In the genomic region with DNA sequence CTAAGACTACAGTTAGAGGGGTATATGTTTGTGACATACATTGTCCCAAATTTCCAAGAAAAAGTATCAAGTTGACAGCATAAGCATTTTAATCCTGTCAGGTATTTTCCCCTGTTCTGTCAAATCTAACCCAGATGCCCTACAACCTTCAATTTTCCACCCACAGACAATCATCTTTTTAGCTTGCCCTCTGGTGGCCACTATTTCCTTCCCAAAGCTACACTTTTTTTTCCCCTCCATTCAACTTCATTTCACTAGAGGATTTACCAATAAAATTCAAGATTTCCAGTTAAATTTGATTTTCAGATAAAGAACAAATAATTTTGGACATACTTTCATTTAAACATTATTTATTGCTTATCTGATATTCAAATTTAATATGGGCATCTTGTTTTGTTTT, we compare ENCODE assay signal across 9 cellular contexts.
A peak's percentile ranks its signal among the peaks of the same experiment; 100 is the strongest.
DNase-seq lines count a peak whose midpoint lies in the region; ATAC-seq, FAIRE-seq and TF ChIP-seq lines count a peak whose summit lies in the region.
"Had no signal": no experiment of that assay in that cellular context is flagged by ENCODE, and none has a peak within 500 bp of the region (broad histone marks: within the 10 kb centered on the region; RNA-seq: fewer than 3 reads in every experiment).

No MANE protein-coding gene starts in this region.

- H3K9me3 ChIP-seq in T-helper 17 cell (ENCODE audit: control insufficient read depth, low read length, poor library complexity, severe bottlenecking) = no peaks in the 10 kb centered on the region
- H3K9me3 ChIP-seq in effector memory CD4-positive, alpha-beta T cell (ENCODE audit: control insufficient read depth, low read length) = no peaks in the 10 kb centered on the region

- no peak for DNase-seq in RWPE1 (ENCODE audit: low spot score)
- DNase-seq in foreskin keratinocyte = peak in 1 of 2 donors; percentile 20
- no peak for DNase-seq in T-helper 17 cell
- DNase-seq in NCI-H2081 treated with DMSO at 0.1 percent for 48 hours (lab: John Stamatoyannopoulos, UW) = no peak
- DNase-seq in effector memory CD4-positive, alpha-beta T cell = no peak
- DNase-seq: activated naive CD8-positive, alpha-beta T cell treated with anti-CD3 and anti-CD28 coated beads, Interleukin-2, amount 10 ng/mL, durations not matched to agents 7 days and 5 days had no signal

- CTCF ChIA-PET in RWPE1 (lab: Yijun Ruan, JAX) = interaction anchor here (0.6 to 1.0 kb wide), 3 partner anchors 19 to 1251 kb away, joined by 3 to 4 read pairs (median 4); no protein-coding TSS in a partner anchor

- no peak overlapping the region for H3K4me3 Mint-ChIP-seq in T-helper 17 cell
- H3K4me3 Mint-ChIP-seq: activated naive CD8-positive, alpha-beta T cell treated with anti-CD3 and anti-CD28 coated beads, Interleukin-2, amount 10 ng/mL, durations not matched to agents 7 days and 5 days had no signal

- TF ChIP-seq CTCF in GM12872 (IDR thresholded peaks at IDR 0.05; ENCODE audit: insufficient read depth, low read depth, low read length) = peak; percentile 31; the same call in 1 of the 3 replicates
- TF ChIP-seq CTCF in RWPE1 (conservative IDR thresholded peaks at IDR 0.05; ENCODE audit: low read depth) = peak; percentile 43
- peak; percentile 62 for TF ChIP-seq CTCF in foreskin keratinocyte (conservative IDR thresholded peaks at IDR 0.05)

- no peaks in the 10 kb centered on the region for H3K27me3 Mint-ChIP-seq in T-helper 17 cell
- H3K27me3 Mint-ChIP-seq: activated naive CD8-positive, alpha-beta T cell treated with anti-CD3 and anti-CD28 coated beads, Interleukin-2, amount 10 ng/mL, durations not matched to agents 7 days and 5 days had no signal

- H3K27me3 ChIP-seq in foreskin keratinocyte = no peaks in the 10 kb centered on the region
- no peaks in the 10 kb centered on the region for H3K27me3 ChIP-seq in effector memory CD4-positive, alpha-beta T cell (replicated peaks; ENCODE audit: control insufficient read depth, insufficient read depth, low read length, poor library complexity, severe bottlenecking)

- peak; percentile 91 for FAIRE-seq in A204.1 (lab: Jason Lieb, UNC)

- H3K27ac ChIP-seq in RWPE1 (no peak overlapping the region), foreskin keratinocyte (no peak overlapping the region)
- H3K27ac ChIP-seq in effector memory CD4-positive, alpha-beta T cell (ENCODE audit: insufficient read depth, low read length, poor library complexity, severe bottlenecking) = no peak overlapping the region

- no peaks in the 10 kb centered on the region for H3K36me3 Mint-ChIP-seq in T-helper 17 cell (ENCODE audit: low read depth)
- H3K36me3 Mint-ChIP-seq: activated naive CD8-positive, alpha-beta T cell treated with anti-CD3 and anti-CD28 coated beads, Interleukin-2, amount 10 ng/mL, durations not matched to agents 7 days and 5 days had no signal

- no peak overlapping the region for H3K27ac Mint-ChIP-seq in T-helper 17 cell
- H3K27ac Mint-ChIP-seq: activated naive CD8-positive, alpha-beta T cell treated with anti-CD3 and anti-CD28 coated beads, Interleukin-2, amount 10 ng/mL, durations not matched to agents 7 days and 5 days had no signal

- no peaks in the 10 kb centered on the region for H3K4me1 Mint-ChIP-seq in T-helper 17 cell
- H3K4me1 Mint-ChIP-seq: activated naive CD8-positive, alpha-beta T cell treated with anti-CD3 and anti-CD28 coated beads, Interleukin-2, amount 10 ng/mL, durations not matched to agents 7 days and 5 days had no signal

- ATAC-seq in foreskin keratinocyte = no peak
- no peak for ATAC-seq in T-helper 17 cell
- no peak for ATAC-seq in GM18498 (IDR thresholded peaks at IDR 0.05; ENCODE audit: unreplicated experiment)

- H3K4me1 ChIP-seq in foreskin keratinocyte = no peaks in the 10 kb centered on the region
- no peaks in the 10 kb centered on the region for H3K4me1 ChIP-seq in effector memory CD4-positive, alpha-beta T cell (ENCODE audit: control insufficient read depth, insufficient read depth, low read length, poor library complexity, severe bottlenecking)

- no peak overlapping the region for H3K4me3 ChIP-seq in effector memory CD4-positive, alpha-beta T cell (ENCODE audit: insufficient read depth, low read depth, low read length, poor library complexity, severe bottlenecking)

- H3K36me3 ChIP-seq in effector memory CD4-positive, alpha-beta T cell (ENCODE audit: control insufficient read depth, insufficient read depth, low read length) = no peaks in the 10 kb centered on the region

- POLR2A ChIA-PET in RWPE1 (lab: Yijun Ruan, JAX; ENCODE audit: low non-redundant PET) = no interaction called here
